ENCODE assay signal across 9 cellular contexts in genomic region chr10:128035557-128035973, GRCh38.
A peak's percentile ranks its signal among the peaks of the same experiment; 100 is the strongest.
DNase-seq lines count a peak whose midpoint lies in the region; ATAC-seq, FAIRE-seq and TF ChIP-seq lines count a peak whose summit lies in the region.
"Had no signal": no experiment of that assay in that cellular context is flagged by ENCODE, and none has a peak within 500 bp of the region (broad histone marks: within the 10 kb centered on the region; RNA-seq: fewer than 3 reads in every experiment).

No MANE protein-coding gene starts in this region.

- intact Hi-C loops in ovary (cut with DNase I) = no loop called here

- TF ChIP-seq POLR2A in ovary (IDR thresholded peaks at IDR 0.05) = no peak

- no peaks in the 10 kb centered on the region for H3K27me3 ChIP-seq in bronchial epithelial cell (ENCODE audit: control insufficient read depth, insufficient read depth, low read length)
- no peaks in the 10 kb centered on the region for H3K27me3 ChIP-seq in lung (ENCODE audit: control insufficient read depth, insufficient read depth)
- no peaks in the 10 kb centered on the region for H3K27me3 ChIP-seq in ovary

- DNase-seq in bronchial epithelial cell (ENCODE audit: low read depth) (peak; percentile 26), lung (ENCODE audit: low spot score) (peak; percentile 45), ovary (no peak)
- peak in 5 of 6 experiments; percentile 26 to 59 (median 37) for DNase-seq in stimulated activated naive CD4-positive, alpha-beta T cell (lab: John Stamatoyannopoulos, UW)

- H3K27ac ChIP-seq in lung (ENCODE audit: low read depth in 1 of 2, low read length in 1 of 2) (no peak overlapping the region), ovary (no peak overlapping the region)

- FAIRE-seq in bronchial epithelial cell (lab: Jason Lieb, UNC) = peak; percentile 36
- FAIRE-seq: colon had no signal

- H3K36me3 ChIP-seq in bronchial epithelial cell (ENCODE audit: control insufficient read depth, insufficient read depth, low read length) = no peaks in the 10 kb centered on the region
- H3K36me3 ChIP-seq in lung (ENCODE audit: control insufficient read depth in 2 of 2, insufficient read depth in 2 of 2, low read length in 2 of 2) = peaks cover 0 to 1% of the 10 kb centered on the region in 2 donors
- no peaks in the 10 kb centered on the region for H3K36me3 ChIP-seq in ovary

- peak; percentile 77 for ATAC-seq in GM18502 (IDR thresholded peaks at IDR 0.05; ENCODE audit: poor library complexity, unreplicated experiment)
- peak; percentile 56 for ATAC-seq in HG03378 (IDR thresholded peaks at IDR 0.05; ENCODE audit: unreplicated experiment)
- no peak for ATAC-seq in lung (ENCODE audit: insufficient read depth, low FRiP score)
- ATAC-seq in GM18517 (IDR thresholded peaks at IDR 0.05; ENCODE audit: unreplicated experiment) = no peak

- H3K9me3 ChIP-seq in lung (ENCODE audit: control insufficient read depth in 2 of 2, insufficient read depth in 1 of 2, low read length in 1 of 2) = no peaks in the 10 kb centered on the region
- no peaks in the 10 kb centered on the region for H3K9me3 ChIP-seq in ovary

- no peak overlapping the region for H3K4me3 ChIP-seq in WI38 (ENCODE audit: low read depth, low read length)
- H3K4me3 ChIP-seq in bronchial epithelial cell (ENCODE audit: low read depth, low read length) = no peak overlapping the region
- no peak overlapping the region for H3K4me3 ChIP-seq in lung
- no peak overlapping the region for H3K4me3 ChIP-seq in ovary

- H3K4me1 ChIP-seq in lung (ENCODE audit: control insufficient read depth in 2 of 2, insufficient read depth in 2 of 2, low read length in 2 of 2) = no peaks in the 10 kb centered on the region
- no peaks in the 10 kb centered on the region for H3K4me1 ChIP-seq in ovary (ENCODE audit: insufficient read depth)

- TF ChIP-seq EP300 in ovary (IDR thresholded peaks at IDR 0.05) = no peak

- TF ChIP-seq CTCF in WI38 (IDR thresholded peaks at IDR 0.05; ENCODE audit: low read depth, low read length) (peak; percentile 93), bronchial epithelial cell (IDR thresholded peaks at IDR 0.05; ENCODE audit: insufficient read depth, low read length, severe bottlenecking) (peak; percentile 91), lung (IDR thresholded peaks at IDR 0.05; ENCODE audit: control extremely low read depth, extremely low read depth) (peak; percentile 52), ovary (IDR thresholded peaks at IDR 0.05) (no peak)

- 65 to 66% methylated on average over 5 of the region's 5 CpGs for WGBS in lung, 2 donors
- 55 to 57% (median 55%) methylated on average over 5 of the region's 5 CpGs for WGBS in ovary, 3 donors

Comparison
In these comparisons a context has a peak if more than half of its experiments do, and no peak if none do; other contexts are left out.
1. ATAC-seq: peak in GM18502 (single experiment) and HG03378 (single experiment); none in lung (single experiment) and GM18517 (single experiment).
2. CTCF ChIP-seq: peak in WI38 (single experiment), bronchial epithelial cell (single experiment) and lung (single experiment); none in ovary (0 of 3).
3. DNase-seq: peak in bronchial epithelial cell (single experiment), lung (single experiment) and stimulated activated naive CD4-positive, alpha-beta T cell (5 of 6); none in ovary (0 of 5).